Comparison of ENCODE assay signal across 12 cellular contexts in genomic region chrX:31555506-31555905, GRCh38.
"Had no signal": no experiment of that assay in that cellular context is flagged by ENCODE, and none has a peak within 500 bp of the region (broad histone marks: within the 10 kb centered on the region; RNA-seq: fewer than 3 reads in every experiment).

No MANE protein-coding gene starts in this region.

- H3K27me3 ChIP-seq: adrenal gland, left lung, neural progenitor cell, tibial artery, uterus had no signal

- H3K4me1 ChIP-seq: adrenal gland, left lung, neural progenitor cell, tibial artery, uterus had no signal

- ATAC-seq: activated CD4-positive, alpha-beta T cell treated with anti-CD3 and anti-CD28 coated beads for 36 hours; left lung; stimulated activated memory B cell treated with anti-CD40 and anti-IgM and Interleukin-4, amounts not matched to agents 10 μg/mL and 1 μg/mL and 100 μg/mL, for 72 hours had no signal

- H3K4me2 ChIP-seq: neural progenitor cell had no signal

- H3K9ac ChIP-seq: neural progenitor cell had no signal

- H3K36me3 ChIP-seq: adrenal gland, left lung, neural progenitor cell, tibial artery, uterus, WERI-Rb-1 had no signal

- H3K4me3 ChIP-seq: adrenal gland, left lung, neural progenitor cell, tibial artery, uterus had no signal

- H3K27ac ChIP-seq: adrenal gland, left lung, neural progenitor cell, tibial artery, uterus, WERI-Rb-1 had no signal

- H3K9me3 ChIP-seq: adrenal gland, left lung, tibial artery, uterus had no signal

- H2AFZ ChIP-seq: neural progenitor cell had no signal

- DNase-seq: activated CD4-positive, alpha-beta T cell treated with anti-CD3 and anti-CD28 coated beads for 36 hours; activated naive CD4-positive, alpha-beta T cell treated with anti-CD3 and anti-CD28 coated beads, Interleukin-2, amount 10 ng/mL, durations not matched to agents 7 days and 5 days; adrenal gland; endodermal cell; islet precursor cell; left lung; T1000; tibial artery; uterus; WERI-Rb-1 had no signal
